Comparison of ENCODE assay signal across 20 cellular contexts in genomic region chr22:48639896-48640732, GRCh38.
A peak's percentile ranks its signal among the peaks of the same experiment; 100 is the strongest.
DNase-seq lines count a peak whose midpoint lies in the region; ATAC-seq and TF ChIP-seq lines count a peak whose summit lies in the region.
"Had no signal": no experiment of that assay in that cellular context is flagged by ENCODE, and none has a peak within 500 bp of the region (broad histone marks: within the 10 kb centered on the region; RNA-seq: fewer than 3 reads in every experiment).

No MANE protein-coding gene starts in this region.

- H3K4me1 Mint-ChIP-seq in activated naive CD8-positive, alpha-beta T cell treated with anti-CD3 and anti-CD28 coated beads, Interleukin-2, amount 10 ng/mL, durations not matched to agents 7 days and 5 days = peaks cover 13% of the 10 kb centered on the region
- peaks cover 15% of the 10 kb centered on the region for H3K4me1 Mint-ChIP-seq in activated naive CD8-positive, alpha-beta T cell treated with anti-CD3 and anti-CD28 coated beads for 36 hours

- peak overlapping the region; percentile 88 for H2AK5ac ChIP-seq in neuronal stem cell (ENCODE audit: low read depth, low read length)

- peak overlapping the region; percentile 45 for H3K27ac Mint-ChIP-seq in activated naive CD8-positive, alpha-beta T cell treated with anti-CD3 and anti-CD28 coated beads, Interleukin-2, amount 10 ng/mL, durations not matched to agents 7 days and 5 days
- no peak overlapping the region for H3K27ac Mint-ChIP-seq in activated naive CD8-positive, alpha-beta T cell treated with anti-CD3 and anti-CD28 coated beads for 36 hours
- H3K27ac Mint-ChIP-seq: CD4-positive, alpha-beta memory T cell; HFFc6; T-helper 1 cell treated with Interleukin-12 subunit alpha and Interleukin-12 subunit beta and Interleukin-4 antibody, amounts not matched to agents 30 μg/mL and 1 μg/mL, for 36 hours had no signal

- no peak overlapping the region for H2AFZ ChIP-seq in neuronal stem cell (ENCODE audit: low read length)

- no CpG with 5 or more reads among the region's 25 CpGs for WGBS in neuronal stem cell (ENCODE audit: extremely low coverage in 2 of 2, insufficient read length in 2 of 2, insufficient replicate concordance in 1 of 2), 2 donors

- peak overlapping the region; percentile 98 for H3K14ac ChIP-seq in neuronal stem cell (ENCODE audit: low read length)

- no peak for DNase-seq in activated naive CD8-positive, alpha-beta T cell treated with anti-CD3 and anti-CD28 coated beads, Interleukin-2, amount 10 ng/mL, durations not matched to agents 7 days and 5 days
- DNase-seq in activated naive CD8-positive, alpha-beta T cell treated with anti-CD3 and anti-CD28 coated beads for 36 hours = no peak
- peak; percentile 92 for DNase-seq in NCI-H524 treated with DMSO at 0.1 percent for 48 hours (lab: John Stamatoyannopoulos, UW)
- DNase-seq in neuronal stem cell (ENCODE audit: low spot score) = no peak
- DNase-seq in brain microvascular endothelial cell = no peak
- DNase-seq in SIG-M5 treated with dmso at 0.1 percent for 504 hours (lab: John Stamatoyannopoulos, UW; ENCODE audit: unreplicated experiment) = no peak
- DNase-seq in amygdala (lab: John Stamatoyannopoulos, UW) = no peak
- DNase-seq: BE2C; CD4-positive, alpha-beta memory T cell; HFFc6; KBM-7; NCI-H1417; NCI-H2081 treated with DMSO at 0.1 percent for 48 hours; NCI-H226; NCI-H526 treated with DMSO at 0.1 percent for 48 hours; NK-92 treated with Interleukin-12 subunit alpha and Interleukin-12 subunit beta, amount 100 ng/mL, for 24 hours; Peyer's patch had no signal

- peak overlapping the region; percentile 73 for H2BK12ac ChIP-seq in neuronal stem cell (ENCODE audit: low read length)

- no peak overlapping the region for H3K4me3 Mint-ChIP-seq in activated naive CD8-positive, alpha-beta T cell treated with anti-CD3 and anti-CD28 coated beads, Interleukin-2, amount 10 ng/mL, durations not matched to agents 7 days and 5 days
- H3K4me3 Mint-ChIP-seq in activated naive CD8-positive, alpha-beta T cell treated with anti-CD3 and anti-CD28 coated beads for 36 hours = no peak overlapping the region
- H3K4me3 Mint-ChIP-seq: CD4-positive, alpha-beta memory T cell; HFFc6; T-helper 1 cell treated with Interleukin-12 subunit alpha and Interleukin-12 subunit beta and Interleukin-4 antibody, amounts not matched to agents 30 μg/mL and 1 μg/mL, for 36 hours had no signal

- no peak overlapping the region for H3K4me3 ChIP-seq in HEK293 (ENCODE audit: low read depth, low read length)
- H3K4me3 ChIP-seq in neuronal stem cell (ENCODE audit: low read length in 2 of 2) = no peak overlapping the region
- no peak overlapping the region for H3K4me3 ChIP-seq in brain microvascular endothelial cell (ENCODE audit: low read depth, low read length)
- H3K4me3 ChIP-seq: Peyer's patch had no signal

- no peak overlapping the region for H3K4me2 ChIP-seq in neuronal stem cell (ENCODE audit: insufficient read depth, low read length, poor library complexity, severe bottlenecking)

- POLR2A ChIA-PET in activated naive CD8-positive, alpha-beta T cell treated with anti-CD3 and anti-CD28 coated beads, Interleukin-2, amount 10 ng/mL, durations not matched to agents 7 days and 5 days (lab: Charles Lee) = no interaction called here
- POLR2A ChIA-PET in HEK293 (lab: Yijun Ruan, JAX) = interaction anchor here (0.6 kb wide), 1 partner anchor 27 kb away, joined by 4 read pairs; no protein-coding TSS in a partner anchor

- H3K36me3 ChIP-seq in HEK293 (ENCODE audit: control insufficient read depth in 2 of 2, insufficient read depth in 1 of 2, low read length in 2 of 2) (no peaks in the 10 kb centered on the region), neuronal stem cell (replicated peaks in 1 of 2; ENCODE audit: control insufficient read depth in 2 of 2, insufficient read depth in 2 of 2, low read length in 2 of 2) (no peaks in the 10 kb centered on the region), brain microvascular endothelial cell (replicated peaks) (no peaks in the 10 kb centered on the region)
- H3K36me3 ChIP-seq: BE2C, Peyer's patch had no signal

- peak overlapping the region; percentile 94 for H3K18ac ChIP-seq in neuronal stem cell (ENCODE audit: low read length)

- H3K4ac ChIP-seq in neuronal stem cell (ENCODE audit: low read length) = no peak overlapping the region

- peak overlapping the region; percentile 12 for H3K9ac ChIP-seq in neuronal stem cell (ENCODE audit: low read depth, low read length, poor library complexity)

- TF ChIP-seq CTCF in HEK293 (tag by site-specific recombination; IDR thresholded peaks at IDR 0.05) (no peak), brain microvascular endothelial cell (IDR thresholded peaks at IDR 0.05; ENCODE audit: low read depth, low read length, missing control alignments) (no peak)

- H3K4me1 ChIP-seq in HEK293 (ENCODE audit: control insufficient read depth, insufficient read depth, low read length) (no peaks in the 10 kb centered on the region), neuronal stem cell (ENCODE audit: control insufficient read depth in 2 of 2, insufficient read depth in 1 of 2, low read depth in 1 of 2, low read length in 2 of 2) (peaks cover 0 to 9% of the 10 kb centered on the region in 2 donors)
- H3K4me1 ChIP-seq: BE2C, Peyer's patch had no signal

- ATAC-seq in activated naive CD8-positive, alpha-beta T cell treated with anti-CD3 and anti-CD28 coated beads, Interleukin-2, amount 10 ng/mL, durations not matched to agents 7 days and 5 days (ENCODE audit: low read depth) = no peak
- ATAC-seq: HepG2 had no signal

- H3K27me3 ChIP-seq in neuronal stem cell (ENCODE audit: control insufficient read depth in 3 of 3, insufficient read depth in 3 of 3, low read depth in 1 of 3, low read length in 3 of 3) (no peaks in the 10 kb centered on the region), brain microvascular endothelial cell (replicated peaks) (no peaks in the 10 kb centered on the region)
- H3K27me3 ChIP-seq: BE2C, Peyer's patch had no signal

- in situ Hi-C loops in brain microvascular endothelial cell (cut with HindIII; ENCODE audit: low pct_ligation_motif_present, low sequenced_read_pairs) = no loop called here

- H3K79me1 ChIP-seq in neuronal stem cell (ENCODE audit: low read depth, low read length) = peaks cover 36% of the 10 kb centered on the region

- no peaks in the 10 kb centered on the region for H3K36me3 Mint-ChIP-seq in activated naive CD8-positive, alpha-beta T cell treated with anti-CD3 and anti-CD28 coated beads, Interleukin-2, amount 10 ng/mL, durations not matched to agents 7 days and 5 days
- no peaks in the 10 kb centered on the region for H3K36me3 Mint-ChIP-seq in activated naive CD8-positive, alpha-beta T cell treated with anti-CD3 and anti-CD28 coated beads for 36 hours
- H3K36me3 Mint-ChIP-seq: CD4-positive, alpha-beta memory T cell had no signal

- H2BK120ac ChIP-seq in neuronal stem cell (ENCODE audit: low read depth, low read length) = no peak overlapping the region

- no peaks in the 10 kb centered on the region for H3K9me3 ChIP-seq in HEK293 (ENCODE audit: control insufficient read depth, insufficient read depth, low read depth, low read length)
- H3K9me3 ChIP-seq in neuronal stem cell (replicated peaks in 1 of 2; ENCODE audit: control insufficient read depth in 2 of 2, insufficient read depth in 1 of 2, low read depth in 1 of 2, low read length in 2 of 2) = no peaks in the 10 kb centered on the region
- H3K9me3 ChIP-seq: Peyer's patch had no signal

- H3K27ac ChIP-seq in HEK293 (ENCODE audit: extremely low read depth, low read depth, low read length) (no peak overlapping the region), neuronal stem cell (replicated peaks; ENCODE audit: low read length) (no peak overlapping the region), brain microvascular endothelial cell (no peak overlapping the region)
- H3K27ac ChIP-seq: Peyer's patch had no signal

- no peaks in the 10 kb centered on the region for H3K27me3 Mint-ChIP-seq in activated naive CD8-positive, alpha-beta T cell treated with anti-CD3 and anti-CD28 coated beads, Interleukin-2, amount 10 ng/mL, durations not matched to agents 7 days and 5 days
- H3K27me3 Mint-ChIP-seq in activated naive CD8-positive, alpha-beta T cell treated with anti-CD3 and anti-CD28 coated beads for 36 hours = no peaks in the 10 kb centered on the region

- peak overlapping the region; percentile 39 for H2BK5ac ChIP-seq in neuronal stem cell (ENCODE audit: low read length)

- no peaks in the 10 kb centered on the region for H3K9me3 Mint-ChIP-seq in activated naive CD8-positive, alpha-beta T cell treated with anti-CD3 and anti-CD28 coated beads, Interleukin-2, amount 10 ng/mL, durations not matched to agents 7 days and 5 days
- H3K9me3 Mint-ChIP-seq in activated naive CD8-positive, alpha-beta T cell treated with anti-CD3 and anti-CD28 coated beads for 36 hours = no peaks in the 10 kb centered on the region
- H3K9me3 Mint-ChIP-seq: CD4-positive, alpha-beta memory T cell; T-helper 1 cell treated with Interleukin-12 subunit alpha and Interleukin-12 subunit beta and Interleukin-4 antibody, amounts not matched to agents 30 μg/mL and 1 μg/mL, for 36 hours had no signal

- H4K91ac ChIP-seq in neuronal stem cell (ENCODE audit: low read depth, low read length, poor library complexity) = no peak overlapping the region

- peak overlapping the region; percentile 93 for H4K8ac ChIP-seq in neuronal stem cell (ENCODE audit: low read depth, low read length)

- H2BK15ac ChIP-seq in neuronal stem cell (ENCODE audit: low read length) = peak overlapping the region; percentile 64

- peak overlapping the region; percentile 89 for H3K23ac ChIP-seq in neuronal stem cell (ENCODE audit: low read depth, low read length, poor library complexity)

- CTCF ChIA-PET in HEK293 (lab: Yijun Ruan, JAX) = no interaction called here

TF ChIP-seq in HEK293, 187 proteins besides CTCF, POLR2A, EP300 and RAD21:
- TF ChIP-seq EGR2 (tag by site-specific recombination; IDR thresholded peaks at IDR 0.05; ENCODE audit: low read depth) (peak; percentile 28; the same call in 1 of the 2 replicates), ZNF146 (tag by site-specific recombination; IDR thresholded peaks at IDR 0.05) (no peak), ZFHX2 (tag by site-specific recombination; conservative IDR thresholded peaks at IDR 0.05) (peak; percentile 27; the same call in 1 of the 2 replicates), SCRT2 (tag by site-specific recombination; IDR thresholded peaks at IDR 0.05) (no peak), KLF1 (tag by site-specific recombination; IDR thresholded peaks at IDR 0.05) (peak; percentile 74)
